In genomic region chr6:107488875-107489635, GRCh38 we compare ENCODE assay signal across 1 cellular context.
A peak's percentile ranks its signal among the peaks of the same experiment; 100 is the strongest.
TF ChIP-seq lines count a peak whose summit lies in the region.

No MANE protein-coding gene starts in this region.

TF ChIP-seq in HepG2, 621 proteins besides CTCF, POLR2A, EP300 and RAD21 (continued from another document and continues in another):
- TF ChIP-seq, protein P1, sequence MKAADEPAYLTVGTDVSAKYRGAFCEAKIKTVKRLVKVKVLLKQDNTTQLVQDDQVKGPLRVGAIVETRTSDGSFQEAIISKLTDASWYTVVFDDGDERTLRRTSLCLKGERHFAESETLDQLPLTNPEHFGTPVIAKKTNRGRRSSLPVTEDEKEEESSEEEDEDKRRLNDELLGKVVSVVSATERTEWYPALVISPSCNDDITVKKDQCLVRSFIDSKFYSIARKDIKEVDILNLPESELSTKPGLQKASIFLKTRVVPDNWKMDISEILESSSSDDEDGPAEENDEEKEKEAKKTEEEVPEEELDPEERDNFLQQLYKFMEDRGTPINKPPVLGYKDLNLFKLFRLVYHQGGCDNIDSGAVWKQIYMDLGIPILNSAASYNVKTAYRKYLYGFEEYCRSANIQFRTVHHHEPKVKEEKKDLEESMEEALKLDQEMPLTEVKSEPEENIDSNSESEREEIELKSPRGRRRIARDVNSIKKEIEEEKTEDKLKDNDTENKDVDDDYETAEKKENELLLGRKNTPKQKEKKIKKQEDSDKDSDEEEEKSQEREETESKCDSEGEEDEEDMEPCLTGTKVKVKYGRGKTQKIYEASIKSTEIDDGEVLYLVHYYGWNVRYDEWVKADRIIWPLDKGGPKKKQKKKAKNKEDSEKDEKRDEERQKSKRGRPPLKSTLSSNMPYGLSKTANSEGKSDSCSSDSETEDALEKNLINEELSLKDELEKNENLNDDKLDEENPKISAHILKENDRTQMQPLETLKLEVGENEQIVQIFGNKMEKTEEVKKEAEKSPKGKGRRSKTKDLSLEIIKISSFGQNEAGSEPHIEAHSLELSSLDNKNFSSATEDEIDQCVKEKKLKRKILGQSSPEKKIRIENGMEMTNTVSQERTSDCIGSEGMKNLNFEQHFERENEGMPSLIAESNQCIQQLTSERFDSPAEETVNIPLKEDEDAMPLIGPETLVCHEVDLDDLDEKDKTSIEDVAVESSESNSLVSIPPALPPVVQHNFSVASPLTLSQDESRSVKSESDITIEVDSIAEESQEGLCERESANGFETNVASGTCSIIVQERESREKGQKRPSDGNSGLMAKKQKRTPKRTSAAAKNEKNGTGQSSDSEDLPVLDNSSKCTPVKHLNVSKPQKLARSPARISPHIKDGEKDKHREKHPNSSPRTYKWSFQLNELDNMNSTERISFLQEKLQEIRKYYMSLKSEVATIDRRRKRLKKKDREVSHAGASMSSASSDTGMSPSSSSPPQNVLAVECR (CRISPR knock-in tag; IDR thresholded peaks at IDR 0.05; ENCODE audit: borderline replicate concordance), result peak; percentile 66
- no peak for TF ChIP-seq ZNF720 (CRISPR knock-in tag; IDR thresholded peaks at IDR 0.05)
- TF ChIP-seq NFIC (IDR thresholded peaks at IDR 0.05; ENCODE audit: low read length), result no peak
- peak; percentile 75 for TF ChIP-seq ATF7-NPFF (CRISPR knock-in tag; IDR thresholded peaks at IDR 0.05; ENCODE audit: low read depth)
- no peak for TF ChIP-seq DNMT1 (CRISPR knock-in tag; IDR thresholded peaks at IDR 0.05)
- TF ChIP-seq ZNF619 (CRISPR knock-in tag; IDR thresholded peaks at IDR 0.05), result no peak
- TF ChIP-seq, protein P2, sequence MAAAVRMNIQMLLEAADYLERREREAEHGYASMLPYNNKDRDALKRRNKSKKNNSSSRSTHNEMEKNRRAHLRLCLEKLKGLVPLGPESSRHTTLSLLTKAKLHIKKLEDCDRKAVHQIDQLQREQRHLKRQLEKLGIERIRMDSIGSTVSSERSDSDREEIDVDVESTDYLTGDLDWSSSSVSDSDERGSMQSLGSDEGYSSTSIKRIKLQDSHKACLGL (CRISPR knock-in tag; IDR thresholded peaks at IDR 0.05), result no peak
- no peak for TF ChIP-seq EEA1 (CRISPR knock-in tag; IDR thresholded peaks at IDR 0.05; ENCODE audit: borderline replicate concordance)
- no peak for TF ChIP-seq TCF12 (IDR thresholded peaks at IDR 0.05)
- TF ChIP-seq TCF12 (CRISPR knock-in tag; IDR thresholded peaks at IDR 0.05), result no peak
- TF ChIP-seq, protein P3, sequence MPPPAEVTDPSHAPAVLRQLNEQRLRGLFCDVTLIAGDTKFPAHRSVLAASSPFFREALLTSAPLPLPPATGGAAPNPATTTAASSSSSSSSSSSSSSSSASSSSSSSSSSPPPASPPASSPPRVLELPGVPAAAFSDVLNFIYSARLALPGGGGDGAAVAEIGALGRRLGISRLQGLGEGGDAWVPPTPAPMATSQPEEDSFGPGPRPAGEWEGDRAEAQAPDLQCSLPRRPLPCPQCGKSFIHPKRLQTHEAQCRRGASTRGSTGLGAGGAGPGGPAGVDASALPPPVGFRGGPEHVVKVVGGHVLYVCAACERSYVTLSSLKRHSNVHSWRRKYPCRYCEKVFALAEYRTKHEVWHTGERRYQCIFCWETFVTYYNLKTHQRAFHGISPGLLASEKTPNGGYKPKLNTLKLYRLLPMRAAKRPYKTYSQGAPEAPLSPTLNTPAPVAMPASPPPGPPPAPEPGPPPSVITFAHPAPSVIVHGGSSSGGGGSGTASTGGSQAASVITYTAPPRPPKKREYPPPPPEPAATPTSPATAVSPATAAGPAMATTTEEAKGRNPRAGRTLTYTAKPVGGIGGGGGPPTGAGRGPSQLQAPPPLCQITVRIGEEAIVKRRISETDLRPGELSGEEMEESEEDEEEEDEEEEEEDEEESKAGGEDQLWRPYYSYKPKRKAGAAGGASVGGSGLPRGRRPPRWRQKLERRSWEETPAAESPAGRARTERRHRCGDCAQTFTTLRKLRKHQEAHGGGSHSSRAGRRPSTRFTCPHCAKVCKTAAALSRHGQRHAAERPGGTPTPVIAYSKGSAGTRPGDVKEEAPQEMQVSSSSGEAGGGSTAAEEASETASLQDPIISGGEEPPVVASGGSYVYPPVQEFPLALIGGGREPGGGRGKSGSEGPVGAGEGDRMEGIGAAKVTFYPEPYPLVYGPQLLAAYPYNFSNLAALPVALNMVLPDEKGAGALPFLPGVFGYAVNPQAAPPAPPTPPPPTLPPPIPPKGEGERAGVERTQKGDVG (CRISPR knock-in tag; IDR thresholded peaks at IDR 0.05; ENCODE audit: borderline replicate concordance), result no peak
- TF ChIP-seq RBM22 (optimal IDR thresholded peaks at IDR 0.05; ENCODE audit: low read length), result no peak
- 0 out of 2 replicates have a peak, but pooled peaks have one; percentile 8 for TF ChIP-seq HNRNPL (IDR thresholded peaks at IDR 0.05; ENCODE audit: low read depth, low read length)
- TF ChIP-seq LCORL (IDR thresholded peaks at IDR 0.05), result no peak
- TF ChIP-seq LCORL (CRISPR knock-in tag; IDR thresholded peaks at IDR 0.05), result peak; percentile 73; the same call in 1 of the 2 replicates
- TF ChIP-seq, protein P4, sequence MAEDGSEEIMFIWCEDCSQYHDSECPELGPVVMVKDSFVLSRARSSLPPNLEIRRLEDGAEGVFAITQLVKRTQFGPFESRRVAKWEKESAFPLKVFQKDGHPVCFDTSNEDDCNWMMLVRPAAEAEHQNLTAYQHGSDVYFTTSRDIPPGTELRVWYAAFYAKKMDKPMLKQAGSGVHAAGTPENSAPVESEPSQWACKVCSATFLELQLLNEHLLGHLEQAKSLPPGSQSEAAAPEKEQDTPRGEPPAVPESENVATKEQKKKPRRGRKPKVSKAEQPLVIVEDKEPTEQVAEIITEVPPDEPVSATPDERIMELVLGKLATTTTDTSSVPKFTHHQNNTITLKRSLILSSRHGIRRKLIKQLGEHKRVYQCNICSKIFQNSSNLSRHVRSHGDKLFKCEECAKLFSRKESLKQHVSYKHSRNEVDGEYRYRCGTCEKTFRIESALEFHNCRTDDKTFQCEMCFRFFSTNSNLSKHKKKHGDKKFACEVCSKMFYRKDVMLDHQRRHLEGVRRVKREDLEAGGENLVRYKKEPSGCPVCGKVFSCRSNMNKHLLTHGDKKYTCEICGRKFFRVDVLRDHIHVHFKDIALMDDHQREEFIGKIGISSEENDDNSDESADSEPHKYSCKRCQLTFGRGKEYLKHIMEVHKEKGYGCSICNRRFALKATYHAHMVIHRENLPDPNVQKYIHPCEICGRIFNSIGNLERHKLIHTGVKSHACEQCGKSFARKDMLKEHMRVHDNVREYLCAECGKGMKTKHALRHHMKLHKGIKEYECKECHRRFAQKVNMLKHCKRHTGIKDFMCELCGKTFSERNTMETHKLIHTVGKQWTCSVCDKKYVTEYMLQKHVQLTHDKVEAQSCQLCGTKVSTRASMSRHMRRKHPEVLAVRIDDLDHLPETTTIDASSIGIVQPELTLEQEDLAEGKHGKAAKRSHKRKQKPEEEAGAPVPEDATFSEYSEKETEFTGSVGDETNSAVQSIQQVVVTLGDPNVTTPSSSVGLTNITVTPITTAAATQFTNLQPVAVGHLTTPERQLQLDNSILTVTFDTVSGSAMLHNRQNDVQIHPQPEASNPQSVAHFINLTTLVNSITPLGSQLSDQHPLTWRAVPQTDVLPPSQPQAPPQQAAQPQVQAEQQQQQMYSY (CRISPR knock-in tag; IDR thresholded peaks at IDR 0.05), result no peak
- no peak for TF ChIP-seq ZNF639 (CRISPR knock-in tag; conservative IDR thresholded peaks at IDR 0.05)
- TF ChIP-seq, protein P5, sequence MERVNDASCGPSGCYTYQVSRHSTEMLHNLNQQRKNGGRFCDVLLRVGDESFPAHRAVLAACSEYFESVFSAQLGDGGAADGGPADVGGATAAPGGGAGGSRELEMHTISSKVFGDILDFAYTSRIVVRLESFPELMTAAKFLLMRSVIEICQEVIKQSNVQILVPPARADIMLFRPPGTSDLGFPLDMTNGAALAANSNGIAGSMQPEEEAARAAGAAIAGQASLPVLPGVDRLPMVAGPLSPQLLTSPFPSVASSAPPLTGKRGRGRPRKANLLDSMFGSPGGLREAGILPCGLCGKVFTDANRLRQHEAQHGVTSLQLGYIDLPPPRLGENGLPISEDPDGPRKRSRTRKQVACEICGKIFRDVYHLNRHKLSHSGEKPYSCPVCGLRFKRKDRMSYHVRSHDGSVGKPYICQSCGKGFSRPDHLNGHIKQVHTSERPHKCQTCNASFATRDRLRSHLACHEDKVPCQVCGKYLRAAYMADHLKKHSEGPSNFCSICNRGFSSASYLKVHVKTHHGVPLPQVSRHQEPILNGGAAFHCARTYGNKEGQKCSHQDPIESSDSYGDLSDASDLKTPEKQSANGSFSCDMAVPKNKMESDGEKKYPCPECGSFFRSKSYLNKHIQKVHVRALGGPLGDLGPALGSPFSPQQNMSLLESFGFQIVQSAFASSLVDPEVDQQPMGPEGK (CRISPR knock-in tag; IDR thresholded peaks at IDR 0.05), result no peak
- TF ChIP-seq, protein P6, sequence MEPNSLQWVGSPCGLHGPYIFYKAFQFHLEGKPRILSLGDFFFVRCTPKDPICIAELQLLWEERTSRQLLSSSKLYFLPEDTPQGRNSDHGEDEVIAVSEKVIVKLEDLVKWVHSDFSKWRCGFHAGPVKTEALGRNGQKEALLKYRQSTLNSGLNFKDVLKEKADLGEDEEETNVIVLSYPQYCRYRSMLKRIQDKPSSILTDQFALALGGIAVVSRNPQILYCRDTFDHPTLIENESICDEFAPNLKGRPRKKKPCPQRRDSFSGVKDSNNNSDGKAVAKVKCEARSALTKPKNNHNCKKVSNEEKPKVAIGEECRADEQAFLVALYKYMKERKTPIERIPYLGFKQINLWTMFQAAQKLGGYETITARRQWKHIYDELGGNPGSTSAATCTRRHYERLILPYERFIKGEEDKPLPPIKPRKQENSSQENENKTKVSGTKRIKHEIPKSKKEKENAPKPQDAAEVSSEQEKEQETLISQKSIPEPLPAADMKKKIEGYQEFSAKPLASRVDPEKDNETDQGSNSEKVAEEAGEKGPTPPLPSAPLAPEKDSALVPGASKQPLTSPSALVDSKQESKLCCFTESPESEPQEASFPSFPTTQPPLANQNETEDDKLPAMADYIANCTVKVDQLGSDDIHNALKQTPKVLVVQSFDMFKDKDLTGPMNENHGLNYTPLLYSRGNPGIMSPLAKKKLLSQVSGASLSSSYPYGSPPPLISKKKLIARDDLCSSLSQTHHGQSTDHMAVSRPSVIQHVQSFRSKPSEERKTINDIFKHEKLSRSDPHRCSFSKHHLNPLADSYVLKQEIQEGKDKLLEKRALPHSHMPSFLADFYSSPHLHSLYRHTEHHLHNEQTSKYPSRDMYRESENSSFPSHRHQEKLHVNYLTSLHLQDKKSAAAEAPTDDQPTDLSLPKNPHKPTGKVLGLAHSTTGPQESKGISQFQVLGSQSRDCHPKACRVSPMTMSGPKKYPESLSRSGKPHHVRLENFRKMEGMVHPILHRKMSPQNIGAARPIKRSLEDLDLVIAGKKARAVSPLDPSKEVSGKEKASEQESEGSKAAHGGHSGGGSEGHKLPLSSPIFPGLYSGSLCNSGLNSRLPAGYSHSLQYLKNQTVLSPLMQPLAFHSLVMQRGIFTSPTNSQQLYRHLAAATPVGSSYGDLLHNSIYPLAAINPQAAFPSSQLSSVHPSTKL (CRISPR knock-in tag; IDR thresholded peaks at IDR 0.05), result peak; percentile 38; the same call in 1 of the 2 replicates
- TF ChIP-seq, protein P7, sequence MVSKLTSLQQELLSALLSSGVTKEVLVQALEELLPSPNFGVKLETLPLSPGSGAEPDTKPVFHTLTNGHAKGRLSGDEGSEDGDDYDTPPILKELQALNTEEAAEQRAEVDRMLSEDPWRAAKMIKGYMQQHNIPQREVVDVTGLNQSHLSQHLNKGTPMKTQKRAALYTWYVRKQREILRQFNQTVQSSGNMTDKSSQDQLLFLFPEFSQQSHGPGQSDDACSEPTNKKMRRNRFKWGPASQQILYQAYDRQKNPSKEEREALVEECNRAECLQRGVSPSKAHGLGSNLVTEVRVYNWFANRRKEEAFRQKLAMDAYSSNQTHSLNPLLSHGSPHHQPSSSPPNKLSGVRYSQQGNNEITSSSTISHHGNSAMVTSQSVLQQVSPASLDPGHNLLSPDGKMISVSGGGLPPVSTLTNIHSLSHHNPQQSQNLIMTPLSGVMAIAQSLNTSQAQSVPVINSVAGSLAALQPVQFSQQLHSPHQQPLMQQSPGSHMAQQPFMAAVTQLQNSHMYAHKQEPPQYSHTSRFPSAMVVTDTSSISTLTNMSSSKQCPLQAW (CRISPR knock-in tag; IDR thresholded peaks at IDR 0.05), result 0 out of 2 replicates have a peak, but pooled peaks have one; percentile 47
- no peak; the same call in 1 of the 2 replicates for TF ChIP-seq BORCS8-MEF2B (CRISPR knock-in tag; IDR thresholded peaks at IDR 0.05)
- no peak for TF ChIP-seq ZNF124 (CRISPR knock-in tag; IDR thresholded peaks at IDR 0.05)
- TF ChIP-seq ZNF263 (CRISPR knock-in tag; IDR thresholded peaks at IDR 0.05), result peak; percentile 65; the same call in 1 of the 2 replicates
- no peak for TF ChIP-seq REL (CRISPR knock-in tag; conservative IDR thresholded peaks at IDR 0.05)
- TF ChIP-seq MED1 (CRISPR knock-in tag; IDR thresholded peaks at IDR 0.05), result no peak
- no peak for TF ChIP-seq ZNF503 (CRISPR knock-in tag; IDR thresholded peaks at IDR 0.05)
- no peak for TF ChIP-seq SNRNP70 (IDR thresholded peaks at IDR 0.05; ENCODE audit: low read depth, low read length)
- no peak for TF ChIP-seq ZNF430 (CRISPR knock-in tag; IDR thresholded peaks at IDR 0.05)
- peak; percentile 48; the same call in 1 of the 2 replicates for TF ChIP-seq ZNF446 (CRISPR knock-in tag; IDR thresholded peaks at IDR 0.05)
- TF ChIP-seq ZNF101 (CRISPR knock-in tag; IDR thresholded peaks at IDR 0.05; ENCODE audit: borderline replicate concordance, low read depth), result no peak
- no peak for TF ChIP-seq SKI (IDR thresholded peaks at IDR 0.05; ENCODE audit: partially characterized antibody)
- no peak for TF ChIP-seq SP2 (CRISPR knock-in tag; IDR thresholded peaks at IDR 0.05)
